1 cellular context compared by ENCODE assay signal in the genomic region with DNA sequence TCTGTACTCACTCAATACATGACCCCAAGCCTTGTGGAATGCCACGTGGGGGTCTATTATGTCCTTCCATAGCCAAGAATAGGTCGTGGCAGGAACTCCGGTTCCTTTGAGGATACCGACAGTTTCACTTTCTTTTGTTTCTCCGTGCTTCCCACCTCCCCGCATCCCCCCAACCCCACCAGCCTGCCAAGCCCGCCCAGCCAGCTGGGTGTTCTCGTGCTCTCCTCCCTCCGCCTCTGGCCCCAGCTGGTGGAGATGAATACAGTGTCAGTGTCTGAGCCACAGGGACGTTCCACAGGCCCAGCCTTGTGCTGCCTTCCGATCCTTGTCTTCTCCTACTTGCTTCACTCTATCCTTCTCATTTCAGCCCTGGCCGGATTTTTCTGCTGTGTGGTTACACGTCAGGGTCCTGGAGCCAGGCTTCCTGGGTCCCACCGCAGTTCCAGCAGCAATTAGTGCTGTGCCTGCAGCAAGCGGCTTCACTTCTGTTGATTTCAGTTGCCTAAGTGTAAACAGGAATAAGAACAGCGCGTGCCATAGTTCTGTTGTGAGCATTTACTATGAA.
TF ChIP-seq lines count a peak whose summit lies in the region.

No MANE protein-coding gene starts in this region.

TF ChIP-seq in GM12878, 131 proteins besides CTCF, POLR2A, EP300 and RAD21:
- TF ChIP-seq, protein P1, sequence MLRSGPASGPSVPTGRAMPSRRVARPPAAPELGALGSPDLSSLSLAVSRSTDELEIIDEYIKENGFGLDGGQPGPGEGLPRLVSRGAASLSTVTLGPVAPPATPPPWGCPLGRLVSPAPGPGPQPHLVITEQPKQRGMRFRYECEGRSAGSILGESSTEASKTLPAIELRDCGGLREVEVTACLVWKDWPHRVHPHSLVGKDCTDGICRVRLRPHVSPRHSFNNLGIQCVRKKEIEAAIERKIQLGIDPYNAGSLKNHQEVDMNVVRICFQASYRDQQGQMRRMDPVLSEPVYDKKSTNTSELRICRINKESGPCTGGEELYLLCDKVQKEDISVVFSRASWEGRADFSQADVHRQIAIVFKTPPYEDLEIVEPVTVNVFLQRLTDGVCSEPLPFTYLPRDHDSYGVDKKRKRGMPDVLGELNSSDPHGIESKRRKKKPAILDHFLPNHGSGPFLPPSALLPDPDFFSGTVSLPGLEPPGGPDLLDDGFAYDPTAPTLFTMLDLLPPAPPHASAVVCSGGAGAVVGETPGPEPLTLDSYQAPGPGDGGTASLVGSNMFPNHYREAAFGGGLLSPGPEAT (IDR thresholded peaks at IDR 0.05; ENCODE audit: low read depth), result no peak
